26 cellular contexts compared by ENCODE assay signal in genomic region chr2:65744801-65745200, GRCh38.
"Had no signal": no experiment of that assay in that cellular context is flagged by ENCODE, and none has a peak within 500 bp of the region (broad histone marks: within the 10 kb centered on the region; RNA-seq: fewer than 3 reads in every experiment).

No MANE protein-coding gene starts in this region.

- FAIRE-seq: frontal cortex had no signal

- H3K27ac ChIP-seq: ascending aorta, breast epithelium, cardiac muscle cell, coronary artery, dorsolateral prefrontal cortex had no signal

- ATAC-seq: activated CD8-positive, alpha-beta memory T cell treated with anti-CD3 and anti-CD28 coated beads, Interleukin-2, amount 10 ng/mL, durations not matched to agents 7 days and 5 days; activated CD8-positive, alpha-beta T cell treated with anti-CD3 and anti-CD28 coated beads for 36 hours; activated naive CD4-positive, alpha-beta T cell treated with anti-CD3 and anti-CD28 coated beads, Interleukin-2, amount 50 U/mL, for 72 hours; esophagus mucosa had no signal

- H3K9me3 ChIP-seq: ascending aorta, breast epithelium had no signal

- H3K4me1 ChIP-seq: ascending aorta, breast epithelium had no signal

- H3K36me3 ChIP-seq: ascending aorta, breast epithelium, cardiac muscle cell had no signal

- H3K4me3 ChIP-seq: ascending aorta, breast epithelium, cardiac muscle cell, coronary artery, dorsolateral prefrontal cortex had no signal

- DNase-seq: activated CD4-positive, alpha-beta T cell treated with anti-CD3 and anti-CD28 coated beads for 1 hour; activated CD4-positive, alpha-beta T cell treated with anti-CD3 and anti-CD28 coated beads for 48 hours; activated CD4-positive, alpha-beta T cell treated with anti-CD3 and anti-CD28 coated beads, Interleukin-2, amount 50 U/mL, for 1 hour; activated CD4-positive, alpha-beta T cell treated with anti-CD3 and anti-CD28 coated beads, Interleukin-2, amount 50 U/mL, for 48 hours; activated CD8-positive, alpha-beta memory T cell treated with anti-CD3 and anti-CD28 coated beads, Interleukin-2, amount 10 ng/mL, durations not matched to agents 7 days and 5 days; activated CD8-positive, alpha-beta memory T cell treated with anti-CD3 and anti-CD28 coated beads, Interleukin-2, amount 50 U/mL, for 4 hours; activated CD8-positive, alpha-beta T cell treated with anti-CD3 and anti-CD28 coated beads for 36 hours; activated gamma-delta T cell; activated naive CD4-positive, alpha-beta T cell; activated naive CD4-positive, alpha-beta T cell treated with anti-CD3 and anti-CD28 coated beads, Interleukin-2, amount 10 ng/mL, durations not matched to agents 7 days and 5 days; activated naive CD8-positive, alpha-beta T cell treated with anti-CD3 and anti-CD28 coated beads, Interleukin-2, amount 10 ng/mL, durations not matched to agents 7 days and 5 days; activated T-cell treated with anti-CD3 and anti-CD28 coated beads, Interleukin-2, amount 50 U/mL, for 1 hour; activated T-cell treated with anti-CD3 and anti-CD28 coated beads, Interleukin-2, amount 50 U/mL, for 48 hours; dorsolateral prefrontal cortex; effector memory CD4-positive, alpha-beta T cell; endodermal cell; foreskin fibroblast; head of caudate nucleus; T-helper 2 cell had no signal

- H3K27me3 ChIP-seq: ascending aorta, breast epithelium, cardiac muscle cell had no signal
